Comparison of ENCODE assay signal across 1 cellular context in genomic region chr7:8131694-8132605, GRCh38.
TF ChIP-seq lines count a peak whose summit lies in the region.

No MANE protein-coding gene starts in this region.

TF ChIP-seq in GM23338, 12 proteins besides CTCF, POLR2A, EP300 and RAD21 (continued from another document):
- TF ChIP-seq NANOG (IDR thresholded peaks at IDR 0.05; ENCODE audit: borderline replicate concordance) (no peak), JUNB (IDR thresholded peaks at IDR 0.05; ENCODE audit: unreplicated experiment) (no peak), EZH2 (IDR thresholded peaks at IDR 0.05; ENCODE audit: low read depth, unreplicated experiment) (no peak)
